In genomic region chr14:23571701-23572523, GRCh38 we compare ENCODE assay signal across 1 cellular context.
TF ChIP-seq lines count a peak whose summit lies in the region.

No MANE protein-coding gene starts in this region.

TF ChIP-seq in GM23338, 12 proteins besides CTCF, POLR2A, EP300 and RAD21 (continued from another document):
- no peak for TF ChIP-seq ZNF462 (CRISPR knock-in tag; IDR thresholded peaks at IDR 0.05)
- no peak for TF ChIP-seq STAT1 (IDR thresholded peaks at IDR 0.05; ENCODE audit: unreplicated experiment)
